In the genomic region with DNA sequence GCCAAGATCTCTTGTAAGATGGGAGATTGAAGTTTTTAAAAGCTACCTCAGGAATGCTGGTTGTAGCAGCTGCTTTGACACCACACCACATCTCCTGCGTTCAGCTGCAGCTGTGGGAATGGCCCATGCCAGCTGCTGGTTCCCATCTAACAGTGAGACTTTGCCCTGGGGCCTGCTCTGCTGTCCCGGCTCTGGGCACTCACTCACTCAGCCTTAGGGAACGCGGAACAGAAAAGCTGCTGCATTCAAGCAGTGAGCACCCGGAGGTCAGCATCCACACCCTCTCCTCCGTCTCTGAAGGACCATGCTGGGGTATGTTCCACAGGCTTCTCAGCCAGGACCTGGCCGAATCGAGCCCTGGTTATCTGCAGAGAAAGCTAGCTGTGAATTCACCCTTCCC, we compare ENCODE assay signal across 2 cellular contexts.
TF ChIP-seq lines count a peak whose summit lies in the region.

No MANE protein-coding gene starts in this region.

TF ChIP-seq in SK-N-SH, 30 proteins besides CTCF, POLR2A, EP300 and RAD21 (continued from another document):
- TF ChIP-seq, protein P1, sequence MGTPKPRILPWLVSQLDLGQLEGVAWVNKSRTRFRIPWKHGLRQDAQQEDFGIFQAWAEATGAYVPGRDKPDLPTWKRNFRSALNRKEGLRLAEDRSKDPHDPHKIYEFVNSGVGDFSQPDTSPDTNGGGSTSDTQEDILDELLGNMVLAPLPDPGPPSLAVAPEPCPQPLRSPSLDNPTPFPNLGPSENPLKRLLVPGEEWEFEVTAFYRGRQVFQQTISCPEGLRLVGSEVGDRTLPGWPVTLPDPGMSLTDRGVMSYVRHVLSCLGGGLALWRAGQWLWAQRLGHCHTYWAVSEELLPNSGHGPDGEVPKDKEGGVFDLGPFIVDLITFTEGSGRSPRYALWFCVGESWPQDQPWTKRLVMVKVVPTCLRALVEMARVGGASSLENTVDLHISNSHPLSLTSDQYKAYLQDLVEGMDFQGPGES (IDR thresholded peaks at IDR 0.05; ENCODE audit: low read depth, low read length): no peak
- TF ChIP-seq, protein P2, sequence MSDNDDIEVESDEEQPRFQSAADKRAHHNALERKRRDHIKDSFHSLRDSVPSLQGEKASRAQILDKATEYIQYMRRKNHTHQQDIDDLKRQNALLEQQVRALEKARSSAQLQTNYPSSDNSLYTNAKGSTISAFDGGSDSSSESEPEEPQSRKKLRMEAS (IDR thresholded peaks at IDR 0.05; ENCODE audit: low read depth): no peak
- TF ChIP-seq GABPA (IDR thresholded peaks at IDR 0.05; ENCODE audit: low read depth) (no peak), POLR2AphosphoS5 (IDR thresholded peaks at IDR 0.05; ENCODE audit: low read depth, low read length) (no peak), ELF1 (IDR thresholded peaks at IDR 0.05) (no peak), RXRA (IDR thresholded peaks at IDR 0.05; ENCODE audit: borderline replicate concordance, low read depth) (no peak), FOXM1 (IDR thresholded peaks at IDR 0.05; ENCODE audit: low read depth) (no peak), SIN3A (IDR thresholded peaks at IDR 0.05; ENCODE audit: borderline replicate concordance, low read depth, low read length) (no peak)
- TF ChIP-seq, protein P3, sequence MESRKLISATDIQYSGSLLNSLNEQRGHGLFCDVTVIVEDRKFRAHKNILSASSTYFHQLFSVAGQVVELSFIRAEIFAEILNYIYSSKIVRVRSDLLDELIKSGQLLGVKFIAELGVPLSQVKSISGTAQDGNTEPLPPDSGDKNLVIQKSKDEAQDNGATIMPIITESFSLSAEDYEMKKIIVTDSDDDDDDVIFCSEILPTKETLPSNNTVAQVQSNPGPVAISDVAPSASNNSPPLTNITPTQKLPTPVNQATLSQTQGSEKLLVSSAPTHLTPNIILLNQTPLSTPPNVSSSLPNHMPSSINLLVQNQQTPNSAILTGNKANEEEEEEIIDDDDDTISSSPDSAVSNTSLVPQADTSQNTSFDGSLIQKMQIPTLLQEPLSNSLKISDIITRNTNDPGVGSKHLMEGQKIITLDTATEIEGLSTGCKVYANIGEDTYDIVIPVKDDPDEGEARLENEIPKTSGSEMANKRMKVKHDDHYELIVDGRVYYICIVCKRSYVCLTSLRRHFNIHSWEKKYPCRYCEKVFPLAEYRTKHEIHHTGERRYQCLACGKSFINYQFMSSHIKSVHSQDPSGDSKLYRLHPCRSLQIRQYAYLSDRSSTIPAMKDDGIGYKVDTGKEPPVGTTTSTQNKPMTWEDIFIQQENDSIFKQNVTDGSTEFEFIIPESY (IDR thresholded peaks at IDR 0.05; ENCODE audit: borderline replicate concordance, low read depth): no peak
- TF ChIP-seq, protein P4, sequence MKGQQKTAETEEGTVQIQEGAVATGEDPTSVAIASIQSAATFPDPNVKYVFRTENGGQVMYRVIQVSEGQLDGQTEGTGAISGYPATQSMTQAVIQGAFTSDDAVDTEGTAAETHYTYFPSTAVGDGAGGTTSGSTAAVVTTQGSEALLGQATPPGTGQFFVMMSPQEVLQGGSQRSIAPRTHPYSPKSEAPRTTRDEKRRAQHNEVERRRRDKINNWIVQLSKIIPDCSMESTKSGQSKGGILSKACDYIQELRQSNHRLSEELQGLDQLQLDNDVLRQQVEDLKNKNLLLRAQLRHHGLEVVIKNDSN (IDR thresholded peaks at IDR 0.05; ENCODE audit: borderline replicate concordance, low read depth): no peak

TF ChIP-seq in SK-N-SH treated with all-trans-retinoic acid at 6 μM for 48 hours, 23 proteins besides CTCF, POLR2A, EP300 and RAD21 (continued from another document):
- no peak for TF ChIP-seq ISL1 (CRISPR knock-in tag; IDR thresholded peaks at IDR 0.05)
- no peak for TF ChIP-seq ARNTL (CRISPR knock-in tag; IDR thresholded peaks at IDR 0.05; ENCODE audit: borderline replicate concordance, low read depth)
- TF ChIP-seq, protein P5, sequence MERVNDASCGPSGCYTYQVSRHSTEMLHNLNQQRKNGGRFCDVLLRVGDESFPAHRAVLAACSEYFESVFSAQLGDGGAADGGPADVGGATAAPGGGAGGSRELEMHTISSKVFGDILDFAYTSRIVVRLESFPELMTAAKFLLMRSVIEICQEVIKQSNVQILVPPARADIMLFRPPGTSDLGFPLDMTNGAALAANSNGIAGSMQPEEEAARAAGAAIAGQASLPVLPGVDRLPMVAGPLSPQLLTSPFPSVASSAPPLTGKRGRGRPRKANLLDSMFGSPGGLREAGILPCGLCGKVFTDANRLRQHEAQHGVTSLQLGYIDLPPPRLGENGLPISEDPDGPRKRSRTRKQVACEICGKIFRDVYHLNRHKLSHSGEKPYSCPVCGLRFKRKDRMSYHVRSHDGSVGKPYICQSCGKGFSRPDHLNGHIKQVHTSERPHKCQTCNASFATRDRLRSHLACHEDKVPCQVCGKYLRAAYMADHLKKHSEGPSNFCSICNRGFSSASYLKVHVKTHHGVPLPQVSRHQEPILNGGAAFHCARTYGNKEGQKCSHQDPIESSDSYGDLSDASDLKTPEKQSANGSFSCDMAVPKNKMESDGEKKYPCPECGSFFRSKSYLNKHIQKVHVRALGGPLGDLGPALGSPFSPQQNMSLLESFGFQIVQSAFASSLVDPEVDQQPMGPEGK (CRISPR knock-in tag; IDR thresholded peaks at IDR 0.05; ENCODE audit: borderline replicate concordance): no peak
- TF ChIP-seq, protein P6, sequence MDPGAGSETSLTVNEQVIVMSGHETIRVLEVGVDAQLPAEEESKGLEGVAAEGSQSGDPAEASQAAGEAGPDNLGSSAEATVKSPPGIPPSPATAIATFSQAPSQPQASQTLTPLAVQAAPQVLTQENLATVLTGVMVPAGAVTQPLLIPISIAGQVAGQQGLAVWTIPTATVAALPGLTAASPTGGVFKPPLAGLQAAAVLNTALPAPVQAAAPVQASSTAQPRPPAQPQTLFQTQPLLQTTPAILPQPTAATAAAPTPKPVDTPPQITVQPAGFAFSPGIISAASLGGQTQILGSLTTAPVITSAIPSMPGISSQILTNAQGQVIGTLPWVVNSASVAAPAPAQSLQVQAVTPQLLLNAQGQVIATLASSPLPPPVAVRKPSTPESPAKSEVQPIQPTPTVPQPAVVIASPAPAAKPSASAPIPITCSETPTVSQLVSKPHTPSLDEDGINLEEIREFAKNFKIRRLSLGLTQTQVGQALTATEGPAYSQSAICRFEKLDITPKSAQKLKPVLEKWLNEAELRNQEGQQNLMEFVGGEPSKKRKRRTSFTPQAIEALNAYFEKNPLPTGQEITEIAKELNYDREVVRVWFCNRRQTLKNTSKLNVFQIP (CRISPR knock-in tag; IDR thresholded peaks at IDR 0.05; ENCODE audit: borderline replicate concordance, low read depth): no peak
- TF ChIP-seq SNAI2 (CRISPR knock-in tag; IDR thresholded peaks at IDR 0.05): no peak
- no peak for TF ChIP-seq TCF4 (CRISPR knock-in tag; IDR thresholded peaks at IDR 0.05; ENCODE audit: borderline replicate concordance)
- TF ChIP-seq ZNF565 (CRISPR knock-in tag; conservative IDR thresholded peaks at IDR 0.05; ENCODE audit: low read depth): no peak
- TF ChIP-seq GLIS3 (CRISPR knock-in tag; IDR thresholded peaks at IDR 0.05): no peak
- no peak for TF ChIP-seq OSR1 (CRISPR knock-in tag; IDR thresholded peaks at IDR 0.05)
- no peak for TF ChIP-seq ZNF8 (CRISPR knock-in tag; IDR thresholded peaks at IDR 0.05)
- TF ChIP-seq ZFP3 (CRISPR knock-in tag; IDR thresholded peaks at IDR 0.05): no peak
- TF ChIP-seq CSRNP3 (CRISPR knock-in tag; IDR thresholded peaks at IDR 0.05): no peak
- TF ChIP-seq TOX (CRISPR knock-in tag; IDR thresholded peaks at IDR 0.05; ENCODE audit: borderline replicate concordance): no peak
- TF ChIP-seq ZNF70 (CRISPR knock-in tag; IDR thresholded peaks at IDR 0.05): no peak
- TF ChIP-seq CSDC2 (CRISPR knock-in tag; IDR thresholded peaks at IDR 0.05): no peak
- no peak for TF ChIP-seq ZC3H10 (CRISPR knock-in tag; IDR thresholded peaks at IDR 0.05)
